In genomic region chr1:23548704-23549143, GRCh38 we compare ENCODE assay signal across 12 cellular contexts. TPM values are rescaled to one million over a fixed set of nuclear protein-coding genes. Genes with fewer than 3 reads are reported as not detected.
DNase-seq lines count a peak whose midpoint lies in the region; ATAC-seq, FAIRE-seq and TF ChIP-seq lines count a peak whose summit lies in the region.
"Had no signal": no experiment of that assay in that cellular context is flagged by ENCODE, and none has a peak within 500 bp of the region (broad histone marks: within the 10 kb centered on the region; RNA-seq: fewer than 3 reads in every experiment).

No MANE protein-coding gene starts in this region.

- H3K4me1 ChIP-seq in body of pancreas: peaks cover 7% of the 10 kb centered on the region

- H3K4me3 Mint-ChIP-seq in stimulated activated memory B cell treated with anti-CD40 and anti-IgM and Interleukin-4, amounts not matched to agents 10 μg/mL and 1 μg/mL and 100 μg/mL, for 72 hours: no peak overlapping the region
- no peak overlapping the region for H3K4me3 Mint-ChIP-seq in activated CD8-positive, alpha-beta T cell treated with anti-CD3 and anti-CD28 coated beads, Interleukin-2, amount 10 ng/mL, durations not matched to agents 7 days and 5 days
- H3K4me3 Mint-ChIP-seq: naive thymus-derived CD4-positive, alpha-beta T cell had no signal

- H3K36me3 Mint-ChIP-seq in stimulated activated memory B cell treated with anti-CD40 and anti-IgM and Interleukin-4, amounts not matched to agents 10 μg/mL and 1 μg/mL and 100 μg/mL, for 72 hours: no peaks in the 10 kb centered on the region
- no peaks in the 10 kb centered on the region for H3K36me3 Mint-ChIP-seq in activated CD8-positive, alpha-beta T cell treated with anti-CD3 and anti-CD28 coated beads, Interleukin-2, amount 10 ng/mL, durations not matched to agents 7 days and 5 days (ENCODE audit: low read depth)
- H3K36me3 Mint-ChIP-seq: naive thymus-derived CD4-positive, alpha-beta T cell had no signal

- TF ChIP-seq CTCF in body of pancreas (IDR thresholded peaks at IDR 0.05): no peak
- no peak for TF ChIP-seq CTCF in dorsolateral prefrontal cortex (IDR thresholded peaks at IDR 0.05 in 54 of 56, conservative IDR thresholded peaks at IDR 0.05 in 2 of 56; ENCODE audit: low read depth in 1 of 56, partially characterized antibody in 56 of 56)

- H3K4me1 Mint-ChIP-seq in stimulated activated memory B cell treated with anti-CD40 and anti-IgM and Interleukin-4, amounts not matched to agents 10 μg/mL and 1 μg/mL and 100 μg/mL, for 72 hours: peaks cover 37% of the 10 kb centered on the region
- peaks cover 11% of the 10 kb centered on the region for H3K4me1 Mint-ChIP-seq in activated CD8-positive, alpha-beta T cell treated with anti-CD3 and anti-CD28 coated beads, Interleukin-2, amount 10 ng/mL, durations not matched to agents 7 days and 5 days (ENCODE audit: low read depth)

- TF ChIP-seq POLR2A in body of pancreas (IDR thresholded peaks at IDR 0.05): no peak
- no peak for TF ChIP-seq POLR2A in GM18505 (IDR thresholded peaks at IDR 0.05; ENCODE audit: borderline replicate concordance, extremely low read depth, insufficient read depth, insufficient read length)

- H3K27ac ChIP-seq in body of pancreas (peak overlapping the region in 1 of 4 donors; percentile 44), dorsolateral prefrontal cortex (peak overlapping the region in 1 of 59 donors; percentile 7)

- H3K27me3 Mint-ChIP-seq in stimulated activated memory B cell treated with anti-CD40 and anti-IgM and Interleukin-4, amounts not matched to agents 10 μg/mL and 1 μg/mL and 100 μg/mL, for 72 hours: no peaks in the 10 kb centered on the region
- H3K27me3 Mint-ChIP-seq in activated CD8-positive, alpha-beta T cell treated with anti-CD3 and anti-CD28 coated beads, Interleukin-2, amount 10 ng/mL, durations not matched to agents 7 days and 5 days (ENCODE audit: low read depth): no peaks in the 10 kb centered on the region

- H3K4me3 ChIP-seq in body of pancreas (no peak overlapping the region), dorsolateral prefrontal cortex (no peak overlapping the region)

- 79 to 82% methylated on average over 9 of the region's 9 CpGs for WGBS in body of pancreas, 2 donors

- CTCF ChIA-PET in activated CD8-positive, alpha-beta T cell treated with anti-CD3 and anti-CD28 coated beads, Interleukin-2, amount 10 ng/mL, durations not matched to agents 7 days and 5 days (lab: Charles Lee): interaction anchor here (0.8 to 23.9 kb wide), 9 partner anchors 9 to 116 kb away, joined by 3 to 1062 read pairs (median 4); no protein-coding TSS in a partner anchor

- no peaks in the 10 kb centered on the region for H3K36me3 ChIP-seq in body of pancreas (replicated peaks in 1 of 2; ENCODE audit: insufficient read depth in 1 of 2, low read depth in 2 of 2)

- DNase-seq in GM19239 (ENCODE audit: insufficient read length, low spot score) (no peak), body of pancreas (peak in 3 of 4 donors; percentile 28 to 43 (median 38)), islet precursor cell (peak; percentile 76), dorsolateral prefrontal cortex (no peak)
- DNase-seq in activated CD8-positive, alpha-beta T cell treated with anti-CD3 and anti-CD28 coated beads, Interleukin-2, amount 10 ng/mL, durations not matched to agents 7 days and 5 days: no peak
- DNase-seq in activated T-cell treated with anti-CD3 and anti-CD28 coated beads, Interleukin-2, amount 50 U/mL, for 48 hours: no peak
- DNase-seq: activated CD4-positive, alpha-beta T cell treated with anti-CD3 and anti-CD28 coated beads for 48 hours; activated naive CD4-positive, alpha-beta T cell treated with Interleukin-2 at 50 U/mL for 16 hours; naive thymus-derived CD4-positive, alpha-beta T cell; NCI-H1092 treated with DMSO at 0.1 percent for 48 hours had no signal

- FAIRE-seq in GM19239 (lab: Jason Lieb, UNC): peak; percentile 39

- intact Hi-C loops in body of pancreas (cut with DNase I): no loop called here
- intact Hi-C loops in dorsolateral prefrontal cortex (cut with DNase I): no loop called here

- H3K27me3 ChIP-seq in body of pancreas: no peaks in the 10 kb centered on the region
- H3K27me3 ChIP-seq in dorsolateral prefrontal cortex: no peaks in the 10 kb centered on the region

- no peaks in the 10 kb centered on the region for H3K9me3 ChIP-seq in body of pancreas

- no peaks in the 10 kb centered on the region for H3K9me3 Mint-ChIP-seq in stimulated activated memory B cell treated with anti-CD40 and anti-IgM and Interleukin-4, amounts not matched to agents 10 μg/mL and 1 μg/mL and 100 μg/mL, for 72 hours
- H3K9me3 Mint-ChIP-seq in activated CD8-positive, alpha-beta T cell treated with anti-CD3 and anti-CD28 coated beads, Interleukin-2, amount 10 ng/mL, durations not matched to agents 7 days and 5 days (ENCODE audit: insufficient read depth): no peaks in the 10 kb centered on the region

- POLR2A ChIA-PET in activated CD8-positive, alpha-beta T cell treated with anti-CD3 and anti-CD28 coated beads, Interleukin-2, amount 10 ng/mL, durations not matched to agents 7 days and 5 days (lab: Charles Lee): interaction anchor here (0.5 to 1.0 kb wide), 2 partner anchors 32 to 44 kb away, joined by 3 read pairs; no protein-coding TSS in a partner anchor

- ATAC-seq in body of pancreas (no peak), GM18505 (IDR thresholded peaks at IDR 0.05; ENCODE audit: unreplicated experiment) (no peak)
- peak; percentile 77 for ATAC-seq in stimulated activated memory B cell treated with anti-CD40 and anti-IgM and Interleukin-4, amounts not matched to agents 10 μg/mL and 1 μg/mL and 100 μg/mL, for 72 hours
- ATAC-seq in activated CD8-positive, alpha-beta T cell treated with anti-CD3 and anti-CD28 coated beads, Interleukin-2, amount 10 ng/mL, durations not matched to agents 7 days and 5 days: no peak
- ATAC-seq: naive thymus-derived CD4-positive, alpha-beta T cell had no signal

- H3K27ac Mint-ChIP-seq in stimulated activated memory B cell treated with anti-CD40 and anti-IgM and Interleukin-4, amounts not matched to agents 10 μg/mL and 1 μg/mL and 100 μg/mL, for 72 hours: peak overlapping the region; percentile 74
- no peak overlapping the region for H3K27ac Mint-ChIP-seq in activated CD8-positive, alpha-beta T cell treated with anti-CD3 and anti-CD28 coated beads, Interleukin-2, amount 10 ng/mL, durations not matched to agents 7 days and 5 days

RNA-seq across cellular contexts. Expression of gene ID3, which starts 10.6 kb away (rescaled TPM):
- total RNA-seq in body of pancreas (100 to 1,000 TPM in 1 of 2 donors, 10 to 100 TPM in 1; 65.9 to 118 TPM), dorsolateral prefrontal cortex (100 to 1,000 TPM in 13 of 120 experiments, 10 to 100 TPM in 107; 20.5 to 247 (median 59.8) TPM)
- total RNA-seq in activated CD8-positive, alpha-beta T cell treated with anti-CD3 and anti-CD28 coated beads, Interleukin-2, amount 10 ng/mL, durations not matched to agents 7 days and 5 days: 10 to 100 TPM; 31.4 to 34.4 TPM

RNA-seq across cellular contexts. Expression of gene E2F2, which starts 17.7 kb away (rescaled TPM):
- total RNA-seq in body of pancreas (under 1 TPM in 1 of 2 donors, not detected in 1; under 0.01 TPM), dorsolateral prefrontal cortex (1 to 10 TPM in 1 of 120 experiments, under 1 TPM in 37, not detected in 82; 0.07 to 1.1 (median 0.15) TPM)
- 10 to 100 TPM; 75.0 to 80.3 TPM for total RNA-seq in activated CD8-positive, alpha-beta T cell treated with anti-CD3 and anti-CD28 coated beads, Interleukin-2, amount 10 ng/mL, durations not matched to agents 7 days and 5 days

Comparison
In these comparisons a context has a peak if more than half of its experiments do, and no peak if none do; other contexts are left out.
1. DNase-seq: peak in body of pancreas (3 of 4) and islet precursor cell (single experiment); none in GM19239 (single experiment), dorsolateral prefrontal cortex (0 of 10), activated CD8-positive, alpha-beta T cell treated with anti-CD3 and anti-CD28 coated beads, Interleukin-2, amount 10 ng/mL, durations not matched to agents 7 days and 5 days (single experiment) and activated T-cell treated with anti-CD3 and anti-CD28 coated beads, Interleukin-2, amount 50 U/mL, for 48 hours (0 of 2).
2. RNA of gene E2F2, which starts 17.7 kb away (total RNA-seq): 75.0 to 80.3 TPM in activated CD8-positive, alpha-beta T cell treated with anti-CD3 and anti-CD28 coated beads, Interleukin-2, amount 10 ng/mL, durations not matched to agents 7 days and 5 days; 0.07 to 1.1 TPM in dorsolateral prefrontal cortex and under 0.01 TPM in body of pancreas; every median in the first group is over 10 times any median in the second.